ENCODE assay signal across 8 cellular contexts in genomic region chr2:240991378-240992263, GRCh38. TPM values are rescaled to one million over a fixed set of nuclear protein-coding genes. Genes with fewer than 3 reads are reported as not detected.
DNase-seq lines count a peak whose midpoint lies in the region; ATAC-seq, FAIRE-seq and TF ChIP-seq lines count a peak whose summit lies in the region.

No MANE protein-coding gene starts in this region.

- intact Hi-C loops in right cardiac atrium (cut with DNase I), result loop anchor here (5.0 to 10.0 kb wide), 2 partner anchors 77 to 79 kb away; no protein-coding TSS in a partner anchor

- H3K4me3 ChIP-seq in AG09309 (ENCODE audit: control insufficient read depth, low read depth, low read length) (no peak overlapping the region), right cardiac atrium (ENCODE audit: low read length) (no peak overlapping the region), small intestine (ENCODE audit: low read depth in 1 of 2, low read length in 2 of 2) (no peak overlapping the region)

- H3K4me1 ChIP-seq in right cardiac atrium (ENCODE audit: control insufficient read depth, insufficient read depth, low read length), result peaks cover 13% of the 10 kb centered on the region
- H3K4me1 ChIP-seq in small intestine (ENCODE audit: control insufficient read depth in 2 of 2, insufficient read depth in 1 of 2, low read depth in 1 of 2, low read length in 1 of 2), result no peaks in the 10 kb centered on the region

- DNase-seq in AG09309 (ENCODE audit: low read depth), result peak; percentile 69
- peak; percentile 80 for DNase-seq in HTR-8/SVneo (ENCODE audit: insufficient read length, low spot score)
- peak; percentile 92 to 95 (median 95) for DNase-seq in right cardiac atrium
- DNase-seq in small intestine, result peak; percentile 42
- no peak for DNase-seq in D721Med (ENCODE audit: insufficient read length, low spot score)
- DNase-seq in NCI-H1105 treated with DMSO at 0.1 percent for 48 hours (lab: John Stamatoyannopoulos, UW), result no peak

- ATAC-seq in right cardiac atrium (peak; percentile 78 to 86), GM19324 (IDR thresholded peaks at IDR 0.05; ENCODE audit: low FRiP score, unreplicated experiment) (no peak)

- no peaks in the 10 kb centered on the region for H3K36me3 ChIP-seq in small intestine (ENCODE audit: control insufficient read depth in 2 of 2, insufficient read depth in 2 of 2, low read length in 2 of 2)

- H3K27me3 ChIP-seq in right cardiac atrium (ENCODE audit: control insufficient read depth, insufficient read depth) (no peaks in the 10 kb centered on the region), small intestine (ENCODE audit: control insufficient read depth in 2 of 2, insufficient read depth in 2 of 2, low read length in 2 of 2) (peaks cover 0 to 2% of the 10 kb centered on the region in 2 donors)

- peak; percentile 88 for FAIRE-seq in HTR-8/SVneo (lab: Jason Lieb, UNC)
- no peak for FAIRE-seq in small intestine (lab: Jason Lieb, UNC)
- no peak for FAIRE-seq in D721Med (lab: Jason Lieb, UNC)

- no peaks in the 10 kb centered on the region for H3K9me3 ChIP-seq in right cardiac atrium (ENCODE audit: control insufficient read depth, low read length)
- H3K9me3 ChIP-seq in small intestine (ENCODE audit: control insufficient read depth, low read depth), result no peaks in the 10 kb centered on the region

- 48% methylated on average over 33 of the region's 33 CpGs for WGBS in right cardiac atrium
- 41 to 54% (median 44%) methylated on average over 32 to 33 of the region's 33 CpGs for WGBS in small intestine, 3 donors

- TF ChIP-seq CTCF in AG09309 (IDR thresholded peaks at IDR 0.05; ENCODE audit: control insufficient read depth, insufficient read depth, low read depth, low read length, missing control alignments) (no peak), D721Med (IDR thresholded peaks at IDR 0.05; ENCODE audit: insufficient read depth, missing control alignments) (no peak)

- peak overlapping the region; percentile 91 for H3K27ac ChIP-seq in angular gyrus (ENCODE audit: low read depth, low read length)
- peak overlapping the region; percentile 59 for H3K27ac ChIP-seq in right cardiac atrium (ENCODE audit: low read length)
- H3K27ac ChIP-seq in small intestine (ENCODE audit: low read depth in 1 of 2, low read length in 1 of 2), result peak overlapping the region; percentile 33 to 82

RNA-seq across cellular contexts. Expression of gene SNED1, which starts 6.8 kb away (rescaled TPM):
- 10 to 100 TPM; 13.8 to 19.2 (median 16.8) TPM for total RNA-seq in right cardiac atrium
- 6.7 TPM for polyA plus RNA-seq in right cardiac atrium
- 1 to 10 TPM in 2 of 3 donors, under 1 TPM in 1; 0.45 to 5.7 (median 1.1) TPM for polyA plus RNA-seq in small intestine

Comparison
In these comparisons a context has a peak if more than half of its experiments do, and no peak if none do; other contexts are left out.
1. DNase-seq: peak in AG09309 (single experiment), HTR-8/SVneo (single experiment), right cardiac atrium (3 of 3) and small intestine (single experiment); none in D721Med (single experiment) and NCI-H1105 treated with DMSO at 0.1 percent for 48 hours (single experiment).
2. Peak in every context shown above with its lines, with median percentiles within 50 percentile points of each other: H3K27ac ChIP-seq.